In the genomic region with DNA sequence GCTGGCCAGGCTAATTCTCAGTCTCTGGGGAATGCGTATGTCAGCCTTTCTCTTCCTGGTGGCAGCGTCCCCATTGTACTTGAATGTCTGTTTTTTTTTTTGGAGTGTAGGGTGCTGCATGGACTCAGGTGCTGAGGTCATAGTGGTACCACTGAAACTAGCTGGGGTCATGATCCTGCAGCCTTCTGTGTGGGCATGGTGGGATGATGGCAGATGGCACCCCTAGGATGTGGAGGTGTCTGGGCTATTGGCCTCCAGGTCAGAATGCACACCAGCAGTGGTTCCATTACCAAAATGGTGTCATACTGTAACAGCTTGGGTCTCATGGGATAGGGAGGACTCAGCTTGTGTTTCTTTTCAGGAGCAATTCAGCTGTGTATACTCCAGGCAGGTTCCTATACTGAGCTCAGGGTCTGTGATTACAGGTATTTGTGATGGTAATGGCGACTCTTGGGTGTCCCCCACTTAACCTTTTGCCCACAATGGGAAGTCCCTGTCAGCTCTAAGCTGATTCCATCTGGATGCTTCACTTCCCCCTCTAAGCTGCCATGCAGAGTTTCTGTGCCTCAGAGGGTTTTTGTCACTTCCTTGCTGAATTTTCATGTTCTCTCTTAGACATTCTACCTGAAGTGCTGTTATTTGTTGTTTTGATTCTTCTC, we compare ENCODE assay signal across 12 cellular contexts. TPM values are rescaled to one million over a fixed set of nuclear protein-coding genes. Genes with fewer than 3 reads are reported as not detected.
DNase-seq lines count a peak whose midpoint lies in the region; ATAC-seq and TF ChIP-seq lines count a peak whose summit lies in the region.
"Had no signal": no experiment of that assay in that cellular context is flagged by ENCODE, and none has a peak within 500 bp of the region (broad histone marks: within the 10 kb centered on the region; RNA-seq: fewer than 3 reads in every experiment).

No MANE protein-coding gene starts in this region.

- peaks cover 16% of the 10 kb centered on the region for H3K9me3 Mint-ChIP-seq in endodermal cell

- H3K36me3 ChIP-seq in endodermal cell (ENCODE audit: control insufficient read depth, insufficient read depth, low read length) = peaks cover 48% of the 10 kb centered on the region

- H3K27me3 Mint-ChIP-seq in endodermal cell (ENCODE audit: insufficient read depth) = no peaks in the 10 kb centered on the region

- peaks cover 75% of the 10 kb centered on the region for H3K36me3 Mint-ChIP-seq in endodermal cell (ENCODE audit: low read depth)

- ATAC-seq in GM18502 (IDR thresholded peaks at IDR 0.05; ENCODE audit: poor library complexity, unreplicated experiment) (peak; percentile 84), GM21367 (IDR thresholded peaks at IDR 0.05; ENCODE audit: unreplicated experiment) (peak; percentile 61), HG03139 (IDR thresholded peaks at IDR 0.05; ENCODE audit: unreplicated experiment) (peak; percentile 48)
- ATAC-seq: HCT116 had no signal

- peaks cover 32% of the 10 kb centered on the region for H3K9me3 ChIP-seq in endodermal cell (ENCODE audit: control insufficient read depth, low read length)

- no peak overlapping the region for H3K9ac ChIP-seq in endodermal cell (ENCODE audit: extremely low read depth, low read length, poor library complexity, severe bottlenecking)

- peak; percentile 74 for DNase-seq in endodermal cell
- DNase-seq in RWPE1 (ENCODE audit: low spot score) = no peak
- no peak for DNase-seq in DMS153 (lab: John Stamatoyannopoulos, UW)
- DNase-seq in RPMI8226 = no peak
- DNase-seq in DMS53 treated with DMSO at 0.1 percent for 48 hours (lab: John Stamatoyannopoulos, UW; ENCODE audit: unreplicated experiment) = no peak
- DNase-seq: dorsolateral prefrontal cortex, NCI-H1694 had no signal

- no peak overlapping the region for H3K4me3 Mint-ChIP-seq in endodermal cell

- no peak overlapping the region for H3K27ac Mint-ChIP-seq in endodermal cell

- H3K4me1 ChIP-seq in endodermal cell (ENCODE audit: control insufficient read depth, insufficient read depth, low read length) = no peaks in the 10 kb centered on the region
- H3K4me1 ChIP-seq: Caco-2 had no signal

- no peaks in the 10 kb centered on the region for H3K27me3 ChIP-seq in endodermal cell (ENCODE audit: control insufficient read depth, insufficient read depth, low read length, poor library complexity, severe bottlenecking)
- H3K27me3 ChIP-seq: dorsolateral prefrontal cortex had no signal

- H3K4me1 Mint-ChIP-seq in endodermal cell = peaks cover 23% of the 10 kb centered on the region

- TF ChIP-seq CTCF in endodermal cell (conservative IDR thresholded peaks at IDR 0.05) (no peak), RWPE1 (conservative IDR thresholded peaks at IDR 0.05; ENCODE audit: low read depth) (no peak)

- POLR2A ChIA-PET in RWPE1 (lab: Yijun Ruan, JAX; ENCODE audit: low non-redundant PET) = no interaction called here

- H3K27ac ChIP-seq in endodermal cell (ENCODE audit: low read depth, low read length) (no peak overlapping the region), RWPE1 (no peak overlapping the region)

- H3K4me3 ChIP-seq in endodermal cell (ENCODE audit: low read length) = no peak overlapping the region

- 69% methylated on average over 3 of the region's 3 CpGs; no CpG with 5 or more reads in 1 of the 2 experiments for WGBS in endodermal cell (ENCODE audit: insufficient coverage in 1 of 2, insufficient read length in 1 of 2), 2 experiments

- CTCF ChIA-PET in RWPE1 (lab: Yijun Ruan, JAX) = interaction anchor here (0.6 to 1.0 kb wide), 6 partner anchors 58 to 704 kb away, joined by 3 to 7 read pairs (median 4); no protein-coding TSS in a partner anchor

RNA-seq across cellular contexts. Expression of gene HSD17B4, which starts 17.9 kb away (rescaled TPM):
- total RNA-seq in endodermal cell = 100 to 1,000 TPM; 453 to 480 TPM
- 154 TPM for polyA plus RNA-seq in endodermal cell (2013, experiment 1 of 2)
- 158 TPM for polyA plus RNA-seq in endodermal cell (2013, experiment 2 of 2)
